10 cellular contexts compared by ENCODE assay signal in genomic region chr15:40325188-40325587, GRCh38. TPM values are rescaled to one million over a fixed set of nuclear protein-coding genes. Genes with fewer than 3 reads are reported as not detected.
A peak's percentile ranks its signal among the peaks of the same experiment; 100 is the strongest.
DNase-seq lines count a peak whose midpoint lies in the region; ATAC-seq and TF ChIP-seq lines count a peak whose summit lies in the region.
"Had no signal": no experiment of that assay in that cellular context is flagged by ENCODE, and none has a peak within 500 bp of the region (broad histone marks: within the 10 kb centered on the region; RNA-seq: fewer than 3 reads in every experiment).

No MANE protein-coding gene starts in this region.

- H3K4me1 ChIP-seq in A673 (ENCODE audit: insufficient read depth, low read length, poor library complexity, severe bottlenecking) (peaks cover 47% of the 10 kb centered on the region), HUES6 (ENCODE audit: control insufficient read depth, insufficient read depth, low read length) (peaks cover 54% of the 10 kb centered on the region), mammary epithelial cell (ENCODE audit: insufficient read depth, low read length) (peaks cover 52% of the 10 kb centered on the region)

- 82% methylated on average over 2 of the region's 2 CpGs for WGBS in mammary epithelial cell (ENCODE audit: low coverage, missing lambda C conversion rate)

- dilution Hi-C loops in mammary epithelial cell (cut with HindIII; ENCODE audit: low sequenced_read_pairs) = loop anchor here (5.0 kb wide), 3 partner anchors 38 to 83 kb away; no protein-coding TSS in a partner anchor

- H3K36me3 ChIP-seq in A673 (ENCODE audit: insufficient read depth, low read length, poor library complexity, severe bottlenecking) (no peaks in the 10 kb centered on the region), HUES6 (ENCODE audit: control insufficient read depth, insufficient read depth, low read length) (0 out of 2 replicates have a peak, but pooled peaks cover 5% of the 10 kb centered on the region), mammary epithelial cell (ENCODE audit: insufficient read depth, low read length) (no peaks in the 10 kb centered on the region)
- H3K36me3 ChIP-seq: adrenal gland had no signal

- H3K9me3 Mint-ChIP-seq in naive B cell = no peaks in the 10 kb centered on the region

- POLR2A ChIA-PET in A673 (lab: Charles Lee; ENCODE audit: low non-redundant PET) = interaction anchor here (0.6 kb wide), 1 partner anchor 228 kb away, joined by 3 read pairs; no protein-coding TSS in a partner anchor

- H3K27ac Mint-ChIP-seq in naive B cell = peak overlapping the region in 2 of 6 donors; percentile 57 to 73

- no peak overlapping the region for H2AFZ ChIP-seq in mammary epithelial cell (ENCODE audit: low read depth, low read length)

- peaks cover 20 to 45% (median 31%) of the 10 kb centered on the region in 3 donors for H3K4me1 Mint-ChIP-seq in naive B cell

- H3K9me3 ChIP-seq in A673 (ENCODE audit: low read depth, low read length, poor library complexity, severe bottlenecking) (no peaks in the 10 kb centered on the region), HUES6 (ENCODE audit: control insufficient read depth, insufficient read depth, low read depth, low read length) (no peaks in the 10 kb centered on the region), mammary epithelial cell (replicated peaks; ENCODE audit: insufficient read depth, low read length) (no peaks in the 10 kb centered on the region)
- H3K9me3 ChIP-seq: adrenal gland had no signal

- DNase-seq in A673 (ENCODE audit: low spot score) (no peak), mammary epithelial cell (no peak), naive B cell (no peak), HT-29 (ENCODE audit: low spot score) (no peak), SHP77 (lab: John Stamatoyannopoulos, UW) (no peak), AG20443 (ENCODE audit: low spot score) (no peak)

- H3K79me2 ChIP-seq in mammary epithelial cell (ENCODE audit: insufficient read depth, low read length) = peaks cover 31% of the 10 kb centered on the region

- CTCF ChIA-PET in A673 (lab: Charles Lee) (interaction anchor here (0.8 to 1.2 kb wide), 2 partner anchors 15 to 51 kb away, joined by 4 read pairs; partner anchors contain the start of gene CCDC9B), mammary epithelial cell (lab: Charles Lee; ENCODE audit: low non-redundant PET) (interaction anchor here (1.0 kb wide), 1 partner anchor 13 kb away, joined by 3 read pairs; no protein-coding TSS in a partner anchor)

- peaks cover 0 to 5% (median 0%) of the 10 kb centered on the region in 3 donors for H3K27me3 Mint-ChIP-seq in naive B cell

- H3K4me3 ChIP-seq in A673 (ENCODE audit: low read depth, low read length, poor library complexity, severe bottlenecking) (peak overlapping the region; percentile 60), HUES6 (ENCODE audit: low read depth, low read length) (peak overlapping the region; percentile 72), mammary epithelial cell (replicated peaks in 1 of 3; ENCODE audit: insufficient read depth in 1 of 3, low read depth in 2 of 3, low read length in 3 of 3) (peak overlapping the region; percentile 61 to 77 (median 64))

- no peak overlapping the region for H3K9ac ChIP-seq in HUES6 (ENCODE audit: low read length)
- no peak overlapping the region for H3K9ac ChIP-seq in mammary epithelial cell (ENCODE audit: insufficient read depth, low read length)

- no peak for ATAC-seq in naive B cell (ENCODE audit: low read depth in 2 of 2)
- ATAC-seq in GM18517 (IDR thresholded peaks at IDR 0.05; ENCODE audit: unreplicated experiment) = no peak

- H3K27ac ChIP-seq in A673 (ENCODE audit: low read depth, low read length, poor library complexity, severe bottlenecking) (no peak overlapping the region), HUES6 (ENCODE audit: low read depth, low read length) (no peak overlapping the region), mammary epithelial cell (ENCODE audit: insufficient read depth, low read depth, low read length) (no peak overlapping the region)

- in situ Hi-C loops in mammary epithelial cell (cut with MboI; ENCODE audit: low sequenced_read_pairs in 2 of 2) = no loop called here

- H3K27me3 ChIP-seq in A673 (replicated peaks; ENCODE audit: insufficient read depth, low read depth, low read length, poor library complexity) (no peaks in the 10 kb centered on the region), HUES6 (ENCODE audit: control insufficient read depth, insufficient read depth, low read length) (peaks cover 32% of the 10 kb centered on the region), mammary epithelial cell (ENCODE audit: insufficient read depth, low read length) (no peaks in the 10 kb centered on the region)
- H3K27me3 ChIP-seq: adrenal gland had no signal

- no peaks in the 10 kb centered on the region for H4K20me1 ChIP-seq in mammary epithelial cell (ENCODE audit: insufficient read depth, low read length)

- BruUV-seq in A673 (replicated peaks; lab: Mats Ljungman, UMichigan) (no TSS peak), mammary epithelial cell (replicated peaks; lab: Mats Ljungman, UMichigan) (no TSS peak)

- H3K36me3 Mint-ChIP-seq in naive B cell = no peaks in the 10 kb centered on the region

- H3K4me3 Mint-ChIP-seq in naive B cell = peak overlapping the region; percentile 67 to 93 (median 87)

- TF ChIP-seq CTCF in A673 (conservative IDR thresholded peaks at IDR 0.05; ENCODE audit: low read depth, low read length) = no peak
- TF ChIP-seq CTCF in mammary epithelial cell (conservative IDR thresholded peaks at IDR 0.05 in 1 of 2, IDR thresholded peaks at IDR 0.05 in 1 of 2; ENCODE audit: extremely low read depth in 1 of 2, insufficient read depth in 1 of 2, low read depth in 1 of 2, low read length in 2 of 2) = no peak

- intact Hi-C loops in A673 (cut with micrococcal nuclease; ENCODE audit: unreplicated experiment) = no loop called here
- intact Hi-C loops in mammary epithelial cell (cut with micrococcal nuclease) = no loop called here

- H3K4me2 ChIP-seq in mammary epithelial cell (ENCODE audit: insufficient read depth, low read depth, low read length) = peak overlapping the region; percentile 92

RNA-seq across cellular contexts. Expression of gene INAFM2, which starts 1.7 kb away (rescaled TPM):
- total RNA-seq in A673 (2021) (14.5 and 15.6 TPM in 2 replicates), mammary epithelial cell (10 to 100 TPM; 25.5 to 28.0 TPM)
- polyA plus RNA-seq in mammary epithelial cell (10.9 TPM), naive B cell (ENCODE audit: low read depth in 6 of 6) (1 to 10 TPM in 4 of 6 donors, under 1 TPM in 2; 0.32 to 3.4 (median 1.4) TPM)
- polyA minus RNA-seq in mammary epithelial cell = 40.5 TPM
- total RNA-seq in HT-29 (2014; rRNA removed; shearing (Covaris generic)) = 7.9 and 10.2 TPM in 2 replicates

RNA-seq across cellular contexts. Expression of gene CCDC9B, which starts 15.6 kb away (rescaled TPM):
- total RNA-seq in A673 (2021) (8.6 and 8.9 TPM in 2 replicates), mammary epithelial cell (100 to 1,000 TPM in 1 of 2 donors, 10 to 100 TPM in 1; 67.3 to 164 TPM)
- polyA plus RNA-seq in mammary epithelial cell (7.4 TPM), naive B cell (ENCODE audit: low read depth in 6 of 6) (under 1 TPM in 2 of 6 donors, not detected in 4; 0.25 to 0.40 TPM)
- 99.0 TPM for polyA minus RNA-seq in mammary epithelial cell
- total RNA-seq in HT-29 (2014; rRNA removed; shearing (Covaris generic)) = 15.3 and 16.4 TPM in 2 replicates

RNA-seq across cellular contexts. Expression of gene PLCB2, which starts 17.5 kb away (rescaled TPM):
- total RNA-seq in A673 (2021) = 5.6 and 6.6 TPM in 2 replicates
- 1 to 10 TPM in 1 of 2 donors, under 1 TPM in 1; 0.67 to 1.4 TPM for total RNA-seq in mammary epithelial cell
- polyA plus RNA-seq in mammary epithelial cell = 0.97 TPM
- polyA minus RNA-seq in mammary epithelial cell = not detected
- polyA plus RNA-seq in naive B cell (ENCODE audit: low read depth in 6 of 6) = 10 to 100 TPM; 11.4 to 22.6 (median 15.9) TPM
- total RNA-seq in HT-29 (2014; rRNA removed; shearing (Covaris generic)) = 0.38 and 0.91 TPM in 2 replicates

RNA-seq across cellular contexts. Expression of gene PHGR1, which starts 25.6 kb away (rescaled TPM):
- total RNA-seq in A673 (2021) = not detected in 2 replicates
- total RNA-seq in mammary epithelial cell = not detected
- not detected for polyA plus RNA-seq in mammary epithelial cell
- polyA minus RNA-seq in mammary epithelial cell = not detected
- polyA plus RNA-seq in naive B cell (ENCODE audit: low read depth in 6 of 6) = not detected
- total RNA-seq in HT-29 (2014; rRNA removed; shearing (Covaris generic)) = 72.8 and 94.3 TPM in 2 replicates
- total RNA-seq: NCI-H460 had no signal

RNA-seq across cellular contexts. Expression of gene DISP2, which starts 32.8 kb away (rescaled TPM):
- total RNA-seq in A673 (2021) (0.62 and 1.3 TPM in 2 replicates), mammary epithelial cell (1 to 10 TPM in 1 of 2 donors, under 1 TPM in 1; under 0.01 to 1.6 TPM)
- polyA plus RNA-seq in mammary epithelial cell (0.54 TPM), naive B cell (ENCODE audit: low read depth in 6 of 6) (under 1 TPM in 3 of 6 donors, not detected in 3; 0.23 to 0.47 (median 0.25) TPM)
- polyA minus RNA-seq in mammary epithelial cell = 0.47 TPM
- total RNA-seq in HT-29 (2014; rRNA removed; shearing (Covaris generic)) = 0.81 and 1.3 TPM in 2 replicates
